Comparison of ENCODE assay signal across 1 cellular context in the genomic region with DNA sequence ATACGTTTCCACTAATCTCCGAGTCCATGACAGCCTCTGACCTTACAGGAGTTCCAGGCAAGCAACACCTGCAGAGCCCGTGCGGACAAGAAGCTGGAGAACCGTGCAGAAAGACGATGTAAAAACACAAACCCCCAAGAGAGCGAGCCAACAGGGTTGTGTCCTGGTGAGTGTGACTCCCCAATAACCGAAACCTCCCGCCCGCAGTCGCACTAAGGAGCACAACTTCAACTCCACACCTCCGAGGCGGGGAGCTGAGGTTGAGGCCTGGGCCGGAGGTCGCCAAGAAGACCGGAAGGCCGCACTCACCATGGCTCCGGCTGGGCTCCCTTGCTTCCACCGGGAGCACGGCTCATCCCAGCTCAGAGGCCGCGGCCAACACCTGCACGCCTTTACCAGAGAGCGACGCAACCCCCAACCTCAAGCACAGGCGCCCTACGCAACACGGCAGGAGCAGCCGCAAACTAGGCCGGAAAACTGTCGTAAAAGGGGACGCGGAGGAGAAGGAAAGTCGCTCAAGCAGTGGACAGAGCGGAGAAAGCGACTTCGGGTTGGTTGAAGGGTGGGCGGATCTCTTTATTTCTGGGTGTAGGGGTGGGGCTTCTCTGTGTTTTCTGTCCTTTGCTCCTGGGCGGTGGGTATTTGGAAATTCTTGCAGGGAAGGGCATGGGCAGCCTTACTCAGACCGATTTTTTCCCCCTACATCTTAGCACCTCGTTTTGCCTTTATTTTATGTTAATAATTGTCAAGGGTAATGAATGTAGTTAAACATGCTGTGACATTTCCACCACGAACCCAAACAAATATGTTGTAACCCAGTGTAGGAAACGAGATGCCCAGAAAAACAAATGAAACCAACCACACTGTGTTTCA.
TF ChIP-seq lines count a peak whose summit lies in the region.

A gene (minus strand): TSS at position 446 of the 873 bp plus-strand sequence. CDS start 134 bp downstream, at position 312.

TF ChIP-seq in HepG2, 621 proteins besides CTCF, POLR2A, EP300 and RAD21 (continued from another document):
- TF ChIP-seq, protein P1, sequence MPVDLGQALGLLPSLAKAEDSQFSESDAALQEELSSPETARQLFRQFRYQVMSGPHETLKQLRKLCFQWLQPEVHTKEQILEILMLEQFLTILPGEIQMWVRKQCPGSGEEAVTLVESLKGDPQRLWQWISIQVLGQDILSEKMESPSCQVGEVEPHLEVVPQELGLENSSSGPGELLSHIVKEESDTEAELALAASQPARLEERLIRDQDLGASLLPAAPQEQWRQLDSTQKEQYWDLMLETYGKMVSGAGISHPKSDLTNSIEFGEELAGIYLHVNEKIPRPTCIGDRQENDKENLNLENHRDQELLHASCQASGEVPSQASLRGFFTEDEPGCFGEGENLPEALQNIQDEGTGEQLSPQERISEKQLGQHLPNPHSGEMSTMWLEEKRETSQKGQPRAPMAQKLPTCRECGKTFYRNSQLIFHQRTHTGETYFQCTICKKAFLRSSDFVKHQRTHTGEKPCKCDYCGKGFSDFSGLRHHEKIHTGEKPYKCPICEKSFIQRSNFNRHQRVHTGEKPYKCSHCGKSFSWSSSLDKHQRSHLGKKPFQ (CRISPR knock-in tag; IDR thresholded peaks at IDR 0.05; ENCODE audit: insufficient replicate concordance), result peak; percentile 6
- TF ChIP-seq ZNF30 (CRISPR knock-in tag; IDR thresholded peaks at IDR 0.05), result no peak
- TF ChIP-seq WIZ (CRISPR knock-in tag; IDR thresholded peaks at IDR 0.05), result peak; percentile 43; the same call in 1 of the 2 replicates
- peak; percentile 89 for TF ChIP-seq NR2C2 (CRISPR knock-in tag; IDR thresholded peaks at IDR 0.05; ENCODE audit: borderline replicate concordance)
- peak; percentile 55 for TF ChIP-seq RBM39 (IDR thresholded peaks at IDR 0.05; ENCODE audit: low read depth, low read length, poor library complexity, severe bottlenecking)
- TF ChIP-seq, protein P2, sequence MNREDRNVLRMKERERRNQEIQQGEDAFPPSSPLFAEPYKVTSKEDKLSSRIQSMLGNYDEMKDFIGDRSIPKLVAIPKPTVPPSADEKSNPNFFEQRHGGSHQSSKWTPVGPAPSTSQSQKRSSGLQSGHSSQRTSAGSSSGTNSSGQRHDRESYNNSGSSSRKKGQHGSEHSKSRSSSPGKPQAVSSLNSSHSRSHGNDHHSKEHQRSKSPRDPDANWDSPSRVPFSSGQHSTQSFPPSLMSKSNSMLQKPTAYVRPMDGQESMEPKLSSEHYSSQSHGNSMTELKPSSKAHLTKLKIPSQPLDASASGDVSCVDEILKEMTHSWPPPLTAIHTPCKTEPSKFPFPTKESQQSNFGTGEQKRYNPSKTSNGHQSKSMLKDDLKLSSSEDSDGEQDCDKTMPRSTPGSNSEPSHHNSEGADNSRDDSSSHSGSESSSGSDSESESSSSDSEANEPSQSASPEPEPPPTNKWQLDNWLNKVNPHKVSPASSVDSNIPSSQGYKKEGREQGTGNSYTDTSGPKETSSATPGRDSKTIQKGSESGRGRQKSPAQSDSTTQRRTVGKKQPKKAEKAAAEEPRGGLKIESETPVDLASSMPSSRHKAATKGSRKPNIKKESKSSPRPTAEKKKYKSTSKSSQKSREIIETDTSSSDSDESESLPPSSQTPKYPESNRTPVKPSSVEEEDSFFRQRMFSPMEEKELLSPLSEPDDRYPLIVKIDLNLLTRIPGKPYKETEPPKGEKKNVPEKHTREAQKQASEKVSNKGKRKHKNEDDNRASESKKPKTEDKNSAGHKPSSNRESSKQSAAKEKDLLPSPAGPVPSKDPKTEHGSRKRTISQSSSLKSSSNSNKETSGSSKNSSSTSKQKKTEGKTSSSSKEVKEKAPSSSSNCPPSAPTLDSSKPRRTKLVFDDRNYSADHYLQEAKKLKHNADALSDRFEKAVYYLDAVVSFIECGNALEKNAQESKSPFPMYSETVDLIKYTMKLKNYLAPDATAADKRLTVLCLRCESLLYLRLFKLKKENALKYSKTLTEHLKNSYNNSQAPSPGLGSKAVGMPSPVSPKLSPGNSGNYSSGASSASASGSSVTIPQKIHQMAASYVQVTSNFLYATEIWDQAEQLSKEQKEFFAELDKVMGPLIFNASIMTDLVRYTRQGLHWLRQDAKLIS (CRISPR knock-in tag; IDR thresholded peaks at IDR 0.05), result no peak
- TF ChIP-seq ZC3H4 (CRISPR knock-in tag; IDR thresholded peaks at IDR 0.05; ENCODE audit: borderline replicate concordance), result no peak
